Comparison of ENCODE assay signal across 29 cellular contexts in the genomic region with DNA sequence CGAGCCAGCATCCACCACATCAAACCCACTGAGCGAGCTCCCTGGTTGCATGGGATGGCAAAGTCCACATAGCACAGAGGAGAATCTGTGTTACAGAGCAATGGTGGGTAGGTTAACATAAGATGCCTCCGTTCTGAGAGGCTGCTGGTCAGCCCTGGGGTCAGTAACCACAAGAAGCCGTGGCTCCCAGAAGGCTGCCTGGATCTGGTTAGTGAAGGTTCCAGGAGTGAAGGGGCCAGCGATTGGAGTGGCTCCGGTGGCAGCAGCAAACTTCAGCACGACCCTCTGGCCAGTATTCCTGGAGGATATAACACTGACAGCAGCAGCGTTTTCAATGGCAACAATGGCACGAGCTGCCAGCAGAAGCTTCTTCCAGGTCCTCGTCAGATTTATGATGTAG.
"Had no signal": no experiment of that assay in that cellular context is flagged by ENCODE, and none has a peak within 500 bp of the region (broad histone marks: within the 10 kb centered on the region; RNA-seq: fewer than 3 reads in every experiment).

No MANE protein-coding gene starts in this region.

- H3K27ac ChIP-seq: coronary artery, esophagus muscularis mucosa, foreskin keratinocyte, gastroesophageal sphincter, heart left ventricle, left lung, psoas muscle, stomach, testis, tibial artery had no signal

- H3K4me3 ChIP-seq: coronary artery, esophagus muscularis mucosa, gastroesophageal sphincter, heart left ventricle, left lung, mucosa of descending colon, psoas muscle, stomach, testis, tibial artery had no signal

- H3K4me3 Mint-ChIP-seq: mesothelial cell of epicardium; naive B cell; nephron progenitor cell; stimulated activated effector memory CD8-positive, alpha-beta T cell treated with anti-CD3 and anti-CD28 coated beads, Interleukin-12 subunit alpha, Interleukin-12 subunit beta, amount 100 ng/mL, for 72 hours; type B pancreatic cell had no signal

- ATAC-seq: foreskin keratinocyte; gastroesophageal sphincter; heart left ventricle; left cardiac atrium; left lung; mucosa of descending colon; psoas muscle; right cardiac atrium; stimulated activated effector memory CD8-positive, alpha-beta T cell treated with anti-CD3 and anti-CD28 coated beads, Interleukin-12 subunit alpha, Interleukin-12 subunit beta, amount 100 ng/mL, for 72 hours had no signal

- H3K36me3 Mint-ChIP-seq: stimulated activated effector memory CD8-positive, alpha-beta T cell treated with anti-CD3 and anti-CD28 coated beads, Interleukin-12 subunit alpha, Interleukin-12 subunit beta, amount 100 ng/mL, for 72 hours; type B pancreatic cell had no signal

- H3K27me3 ChIP-seq: testis had no signal

- H3K4me1 Mint-ChIP-seq: mesothelial cell of epicardium; naive B cell; stimulated activated effector memory CD8-positive, alpha-beta T cell treated with anti-CD3 and anti-CD28 coated beads, Interleukin-12 subunit alpha, Interleukin-12 subunit beta, amount 100 ng/mL, for 72 hours had no signal

- DNase-seq: dermis blood vessel endothelial cell; effector memory CD4-positive, alpha-beta T cell; foreskin keratinocyte; hippocampal formation; left cardiac atrium; left lung; mesenchymal stem cell; naive B cell; nephron progenitor cell; nucleus accumbens; psoas muscle; right cardiac atrium; small intestine; stimulated activated CD4-positive, alpha-beta T cell treated with anti-CD3 and anti-CD28 coated beads, Interleukin-2, amount 100 ng/mL, for 24 hours; stimulated activated CD4-positive, alpha-beta T cell treated with anti-CD3 and anti-CD28 coated beads, Interleukin-4, amount 100 ng/mL, for 24 hours; stimulated activated naive CD4-positive, alpha-beta T cell treated with Interleukin-2 at 50 U/mL for 16 hours; stomach; testis had no signal

- H3K4me1 ChIP-seq: foreskin keratinocyte, gastroesophageal sphincter, left lung, psoas muscle, stomach, tibial artery had no signal

- FAIRE-seq: endothelial cell of umbilical vein, islet of Langerhans, small intestine had no signal

- H3K27ac Mint-ChIP-seq: mesothelial cell of epicardium; naive B cell; stimulated activated effector memory CD8-positive, alpha-beta T cell treated with anti-CD3 and anti-CD28 coated beads, Interleukin-12 subunit alpha, Interleukin-12 subunit beta, amount 100 ng/mL, for 72 hours; type B pancreatic cell had no signal

- H3K9me3 ChIP-seq: gastroesophageal sphincter, left lung, mucosa of descending colon, testis had no signal

- H3K36me3 ChIP-seq: esophagus muscularis mucosa, gastroesophageal sphincter, heart left ventricle, left lung, stomach, tibial artery had no signal
